Comparison of ENCODE assay signal across 8 cellular contexts in genomic region chr19:38665950-38666661, GRCh38. TPM values are rescaled to one million over a fixed set of nuclear protein-coding genes. Genes with fewer than 3 reads are reported as not detected.
DNase-seq lines count a peak whose midpoint lies in the region; ATAC-seq and TF ChIP-seq lines count a peak whose summit lies in the region.

No MANE protein-coding gene starts in this region.

- peaks cover 87% of the 10 kb centered on the region for H3K79me2 ChIP-seq in smooth muscle cell (ENCODE audit: low read depth)

- ATAC-seq in GM21360 (IDR thresholded peaks at IDR 0.05; ENCODE audit: unreplicated experiment): no peak

- TF ChIP-seq CTCF in ascending aorta (IDR thresholded peaks at IDR 0.05) (no peak), smooth muscle cell (IDR thresholded peaks at IDR 0.05; ENCODE audit: borderline replicate concordance, insufficient read depth, poor library complexity, severe bottlenecking) (no peak)

- H3K27me3 ChIP-seq in ascending aorta: no peaks in the 10 kb centered on the region
- no peaks in the 10 kb centered on the region for H3K27me3 ChIP-seq in smooth muscle cell (ENCODE audit: low read depth)

- H3K9me3 ChIP-seq in ascending aorta (no peaks in the 10 kb centered on the region), smooth muscle cell (replicated peaks; ENCODE audit: low read depth) (no peaks in the 10 kb centered on the region)

- intact Hi-C loops in ascending aorta (cut with DNase I): loop anchor here (2.0 kb wide), 2 partner anchors 13 to 27 kb away; no protein-coding TSS in a partner anchor

- H3K4me3 ChIP-seq in ascending aorta (peak overlapping the region in 1 of 2 donors; percentile 8), smooth muscle cell (no peak overlapping the region)

- H3K4me2 ChIP-seq in smooth muscle cell: peak overlapping the region; percentile 73

- WGBS in smooth muscle cell (ENCODE audit: low lambda C conversion rate): 25% methylated on average over 18 of the region's 19 CpGs

- peaks cover 64 to 96% of the 10 kb centered on the region in 2 donors for H3K4me1 ChIP-seq in ascending aorta
- peaks cover 80% of the 10 kb centered on the region for H3K4me1 ChIP-seq in smooth muscle cell (ENCODE audit: low read depth)

- H4K20me1 ChIP-seq in smooth muscle cell (ENCODE audit: low read depth): peaks cover 52% of the 10 kb centered on the region

- peaks cover 52% of the 10 kb centered on the region for H3F3A ChIP-seq in smooth muscle cell (ENCODE audit: low read depth)

- peaks cover 0 to 3% of the 10 kb centered on the region in 2 donors for H3K36me3 ChIP-seq in ascending aorta
- H3K36me3 ChIP-seq in smooth muscle cell (ENCODE audit: low read depth): no peaks in the 10 kb centered on the region

- no peak overlapping the region for H2AFZ ChIP-seq in smooth muscle cell (ENCODE audit: low read depth)

- DNase-seq in HCEC 1CT: peak; percentile 83
- DNase-seq in ascending aorta (ENCODE audit: low spot score in 2 of 2): peak in 1 of 2 donors; percentile 95
- peak; percentile 78 for DNase-seq in iPS-NIHi7 (ENCODE audit: extremely low spot score)
- DNase-seq in smooth muscle cell (lab: John Stamatoyannopoulos, UW; ENCODE audit: unreplicated experiment): no peak
- no peak for DNase-seq in dedifferentiated amniotic fluid mesenchymal stem cell (ENCODE audit: extremely low spot score)
- DNase-seq in activated CD4-positive, CD25-positive, alpha-beta regulatory T cell treated with anti-CD3 and anti-CD28 coated beads, Interleukin-2, amount 50 U/mL, for 72 hours: no peak
- no peak for DNase-seq in COLO829 (ENCODE audit: low spot score)

- H3K27ac ChIP-seq in ascending aorta (peak overlapping the region; percentile 92 to 96), smooth muscle cell (ENCODE audit: low read depth) (peak overlapping the region; percentile 100)

- peak overlapping the region; percentile 75 for H3K9ac ChIP-seq in smooth muscle cell (ENCODE audit: low read depth)

RNA-seq across cellular contexts. Expression of gene ACTN4, which starts 18.7 kb away (rescaled TPM):
- total RNA-seq in ascending aorta (1,036 TPM), smooth muscle cell (311 TPM in 2 replicates)
- polyA plus RNA-seq in smooth muscle cell: 53.8 and 60.4 TPM in 2 replicates

RNA-seq across cellular contexts. Expression of gene EIF3K, which starts 47.1 kb away (rescaled TPM):
- total RNA-seq in ascending aorta (696 TPM), smooth muscle cell (324 and 334 TPM in 2 replicates)
- polyA plus RNA-seq in smooth muscle cell: 178 and 181 TPM in 2 replicates

RNA-seq across cellular contexts. Expression of gene MAP4K1, which starts 48.4 kb away (rescaled TPM):
- total RNA-seq in ascending aorta (15.1 TPM), smooth muscle cell (0.22 and 2.1 TPM in 2 replicates)
- polyA plus RNA-seq in smooth muscle cell: 0.91 TPM in 1 of 2 replicates, not detected in the other

Comparison
In these comparisons a context has a peak if more than half of its experiments do, and no peak if none do; other contexts are left out.
1. DNase-seq: peak in HCEC 1CT (single experiment) and iPS-NIHi7 (single experiment); none in smooth muscle cell (single experiment), dedifferentiated amniotic fluid mesenchymal stem cell (single experiment), activated CD4-positive, CD25-positive, alpha-beta regulatory T cell treated with anti-CD3 and anti-CD28 coated beads, Interleukin-2, amount 50 U/mL, for 72 hours (single experiment) and COLO829 (single experiment).